Comparison of ENCODE assay signal across 18 cellular contexts in genomic region chr6:109139109-109139508, GRCh38. TPM values are rescaled to one million over a fixed set of nuclear protein-coding genes. Genes with fewer than 3 reads are reported as not detected.
A peak's percentile ranks its signal among the peaks of the same experiment; 100 is the strongest.
DNase-seq lines count a peak whose midpoint lies in the region; ATAC-seq and TF ChIP-seq lines count a peak whose summit lies in the region.
"Had no signal": no experiment of that assay in that cellular context is flagged by ENCODE, and none has a peak within 500 bp of the region (broad histone marks: within the 10 kb centered on the region; RNA-seq: fewer than 3 reads in every experiment).

No MANE protein-coding gene starts in this region.

- H3K9me3 ChIP-seq in OCI-LY7 (ENCODE audit: low read length), result no peaks in the 10 kb centered on the region
- H3K9me3 ChIP-seq in Peyer's patch, result no peaks in the 10 kb centered on the region

- H3K4me3 ChIP-seq in OCI-LY7 (ENCODE audit: low read depth, low read length, poor library complexity, severe bottlenecking), result no peak overlapping the region
- H3K4me3 ChIP-seq in Peyer's patch, result no peak overlapping the region
- H3K4me3 ChIP-seq: MG63 had no signal

- H3K4me2 ChIP-seq in OCI-LY7 (ENCODE audit: low read length), result no peak overlapping the region

- no peaks in the 10 kb centered on the region for H3K4me1 ChIP-seq in OCI-LY7 (ENCODE audit: insufficient read depth, low read length, poor library complexity, severe bottlenecking)
- H3K4me1 ChIP-seq in Peyer's patch, result no peaks in the 10 kb centered on the region

- no peaks in the 10 kb centered on the region for H3K9me2 ChIP-seq in OCI-LY7 (ENCODE audit: insufficient read depth, low read length)

- peaks cover 3% of the 10 kb centered on the region for H3K9me3 Mint-ChIP-seq in activated CD4-positive, alpha-beta memory T cell treated with anti-CD3 and anti-CD28 coated beads, Interleukin-2, amount 10 ng/mL, durations not matched to agents 7 days and 5 days

- H4K20me1 ChIP-seq in OCI-LY7 (ENCODE audit: insufficient read depth, low read length), result no peaks in the 10 kb centered on the region

- peaks cover 9% of the 10 kb centered on the region for H3K36me3 ChIP-seq in OCI-LY7 (ENCODE audit: insufficient read depth, low read length)
- H3K36me3 ChIP-seq in Peyer's patch, result no peaks in the 10 kb centered on the region

- DNase-seq in GM04503 (ENCODE audit: low read depth), result peak; percentile 5
- peak; percentile 54 for DNase-seq in RPMI7951 (ENCODE audit: low read depth)
- peak; percentile 55 to 71 for DNase-seq in dermis microvascular lymphatic vessel endothelial cell (ENCODE audit: low read depth in 2 of 2)
- DNase-seq in lung microvascular endothelial cell (ENCODE audit: low read depth in 2 of 2), result peak; percentile 74 to 76
- no peak for DNase-seq in OCI-LY7 (ENCODE audit: low spot score)
- DNase-seq in Peyer's patch, result no peak
- no peak for DNase-seq in activated CD4-positive, alpha-beta memory T cell treated with anti-CD3 and anti-CD28 coated beads, Interleukin-2, amount 10 ng/mL, durations not matched to agents 7 days and 5 days
- DNase-seq: activated CD4-positive, alpha-beta T cell treated with anti-CD3 and anti-CD28 coated beads for 1 hour; activated CD8-positive, alpha-beta memory T cell treated with anti-CD3 and anti-CD28 coated beads, Interleukin-2, amount 50 U/mL, for 4 hours; activated naive CD4-positive, alpha-beta T cell treated with anti-CD3 and anti-CD28 coated beads for 36 hours; DMS 273 treated with DMSO at 0.1 percent for 48 hours; MG63; NCI-H2029 treated with DMSO at 0.1 percent for 48 hours; right cardiac atrium had no signal

- H3K27ac Mint-ChIP-seq in activated CD4-positive, alpha-beta memory T cell treated with anti-CD3 and anti-CD28 coated beads, Interleukin-2, amount 10 ng/mL, durations not matched to agents 7 days and 5 days, result no peak overlapping the region
- H3K27ac Mint-ChIP-seq: activated naive CD4-positive, alpha-beta T cell treated with anti-CD3 and anti-CD28 coated beads for 36 hours; B cell; memory B cell had no signal

- H3K27me3 ChIP-seq in Peyer's patch, result no peaks in the 10 kb centered on the region
- H3K27me3 ChIP-seq: MG63 had no signal

- intact Hi-C loops in OCI-LY7 (cut with micrococcal nuclease; ENCODE audit: unreplicated experiment), result no loop called here

- H2AFZ ChIP-seq in OCI-LY7 (ENCODE audit: low read length), result no peak overlapping the region

- POLR2A ChIA-PET in OCI-LY7 (lab: Charles Lee), result no interaction called here
- POLR2A ChIA-PET in activated CD4-positive, alpha-beta memory T cell treated with anti-CD3 and anti-CD28 coated beads, Interleukin-2, amount 10 ng/mL, durations not matched to agents 7 days and 5 days (lab: Charles Lee), result interaction anchor here (0.7 to 1.1 kb wide), 3 partner anchors 45 to 243 kb away, joined by 3 to 4 read pairs (median 3); partner anchors contain the start of genes CD164 and SESN1

- H3K79me2 ChIP-seq in OCI-LY7 (ENCODE audit: insufficient read depth, low read depth, low read length), result no peaks in the 10 kb centered on the region

- no peaks in the 10 kb centered on the region for H3K27me3 Mint-ChIP-seq in activated CD4-positive, alpha-beta memory T cell treated with anti-CD3 and anti-CD28 coated beads, Interleukin-2, amount 10 ng/mL, durations not matched to agents 7 days and 5 days
- H3K27me3 Mint-ChIP-seq: B cell, brain, memory B cell had no signal

- ATAC-seq in HG03460 (IDR thresholded peaks at IDR 0.05; ENCODE audit: unreplicated experiment), result no peak

- BruUV-seq in OCI-LY7 (replicated peaks; lab: Mats Ljungman, UMichigan), result no TSS peak

- peaks cover 14% of the 10 kb centered on the region for H3K36me3 Mint-ChIP-seq in activated CD4-positive, alpha-beta memory T cell treated with anti-CD3 and anti-CD28 coated beads, Interleukin-2, amount 10 ng/mL, durations not matched to agents 7 days and 5 days (ENCODE audit: low read depth)

- no peak for TF ChIP-seq CTCF in OCI-LY7 (conservative IDR thresholded peaks at IDR 0.05; ENCODE audit: low read length)
- TF ChIP-seq CTCF in Peyer's patch (IDR thresholded peaks at IDR 0.05), result no peak

- CTCF ChIA-PET in OCI-LY7 (lab: Charles Lee; ENCODE audit: unreplicated experiment), result no interaction called here
- CTCF ChIA-PET in activated CD4-positive, alpha-beta memory T cell treated with anti-CD3 and anti-CD28 coated beads, Interleukin-2, amount 10 ng/mL, durations not matched to agents 7 days and 5 days (lab: Charles Lee), result no interaction called here

- TF ChIP-seq POLR2A in Peyer's patch (IDR thresholded peaks at IDR 0.05), result no peak

- no peak overlapping the region for H3K4me3 Mint-ChIP-seq in activated CD4-positive, alpha-beta memory T cell treated with anti-CD3 and anti-CD28 coated beads, Interleukin-2, amount 10 ng/mL, durations not matched to agents 7 days and 5 days
- H3K4me3 Mint-ChIP-seq: activated naive CD4-positive, alpha-beta T cell treated with anti-CD3 and anti-CD28 coated beads for 36 hours; B cell; brain; memory B cell had no signal

- H3K27ac ChIP-seq in OCI-LY7 (ENCODE audit: low read depth, low read length, poor library complexity, severe bottlenecking), result no peak overlapping the region
- H3K27ac ChIP-seq in Peyer's patch, result no peak overlapping the region

- H3K4me1 Mint-ChIP-seq in activated CD4-positive, alpha-beta memory T cell treated with anti-CD3 and anti-CD28 coated beads, Interleukin-2, amount 10 ng/mL, durations not matched to agents 7 days and 5 days, result no peaks in the 10 kb centered on the region
- H3K4me1 Mint-ChIP-seq: B cell, brain had no signal

RNA-seq across cellular contexts. Expression of gene CEP57L1, which starts 43.8 kb away (rescaled TPM):
- total RNA-seq in RPMI7951 (2014; rRNA removed; shearing (Covaris generic)), result 43.8 and 77.3 TPM in 2 replicates
- total RNA-seq in dermis microvascular lymphatic vessel endothelial cell, result 11.9 and 15.5 TPM in 2 replicates
- 11.1 and 12.9 TPM in 2 replicates for total RNA-seq in lung microvascular endothelial cell
- total RNA-seq in OCI-LY7 (2014; rRNA removed; shearing (Covaris generic)), result 22.7 and 26.7 TPM in 2 replicates
- total RNA-seq in OCI-LY7 (2022), result 22.5 and 28.2 TPM in 2 replicates
- 10 to 100 TPM in 3 of 4 donors, 1 to 10 TPM in 1; 8.6 to 25.6 (median 23.5) TPM for total RNA-seq in Peyer's patch
- total RNA-seq in activated CD4-positive, alpha-beta memory T cell treated with anti-CD3 and anti-CD28 coated beads, Interleukin-2, amount 10 ng/mL, durations not matched to agents 7 days and 5 days, result 10 to 100 TPM; 21.6 to 23.3 TPM

RNA-seq across cellular contexts. Expression of gene SESN1, which starts 44.5 kb away (rescaled TPM):
- total RNA-seq in RPMI7951 (2014; rRNA removed; shearing (Covaris generic)), result 9.1 and 9.9 TPM in 2 replicates
- total RNA-seq in dermis microvascular lymphatic vessel endothelial cell (33.6 and 35.7 TPM in 2 replicates), lung microvascular endothelial cell (19.0 and 33.6 TPM in 2 replicates), OCI-LY7 (2022) (13.8 and 14.8 TPM in 2 replicates), Peyer's patch (10 to 100 TPM; 22.8 to 87.5 (median 43.4) TPM)
- 7.7 and 10.8 TPM in 2 replicates for total RNA-seq in OCI-LY7 (2014; rRNA removed; shearing (Covaris generic))
- total RNA-seq in activated CD4-positive, alpha-beta memory T cell treated with anti-CD3 and anti-CD28 coated beads, Interleukin-2, amount 10 ng/mL, durations not matched to agents 7 days and 5 days, result 10 to 100 TPM; 22.9 to 23.0 TPM

Comparison
In these comparisons a context has a peak if more than half of its experiments do, and no peak if none do; other contexts are left out.
1. DNase-seq: peak in GM04503 (single experiment), RPMI7951 (single experiment), dermis microvascular lymphatic vessel endothelial cell (2 of 2) and lung microvascular endothelial cell (2 of 2); none in OCI-LY7 (single experiment), Peyer's patch (0 of 3) and activated CD4-positive, alpha-beta memory T cell treated with anti-CD3 and anti-CD28 coated beads, Interleukin-2, amount 10 ng/mL, durations not matched to agents 7 days and 5 days (single experiment).